Comparison of ENCODE assay signal across 15 cellular contexts in genomic region chr4:84470204-84470785, GRCh38. TPM values are rescaled to one million over a fixed set of nuclear protein-coding genes. Genes with fewer than 3 reads are reported as not detected.
A peak's percentile ranks its signal among the peaks of the same experiment; 100 is the strongest.
DNase-seq lines count a peak whose midpoint lies in the region; ATAC-seq and TF ChIP-seq lines count a peak whose summit lies in the region.
"Had no signal": no experiment of that assay in that cellular context is flagged by ENCODE, and none has a peak within 500 bp of the region (broad histone marks: within the 10 kb centered on the region; RNA-seq: fewer than 3 reads in every experiment).

No MANE protein-coding gene starts in this region.

- H3K36me3 ChIP-seq in BJ (ENCODE audit: control insufficient read depth, insufficient read depth, low read length): no peaks in the 10 kb centered on the region
- no peaks in the 10 kb centered on the region for H3K36me3 ChIP-seq in SJCRH30
- H3K36me3 ChIP-seq: vagina had no signal

- no peaks in the 10 kb centered on the region for H3K4me1 ChIP-seq in SJCRH30
- H3K4me1 ChIP-seq: vagina had no signal

- ATAC-seq in HG03469 (IDR thresholded peaks at IDR 0.05; ENCODE audit: unreplicated experiment): no peak
- ATAC-seq: left colon had no signal

- TF ChIP-seq CTCF in BJ (IDR thresholded peaks at IDR 0.05; ENCODE audit: insufficient read depth, low read depth, low read length) (peak; percentile 28; the same call in 1 of the 2 replicates), fibroblast of pulmonary artery (IDR thresholded peaks at IDR 0.05; ENCODE audit: low read length, missing control alignments) (peak; percentile 15)

- no peak for DNase-seq in BJ (ENCODE audit: low read depth)
- DNase-seq in HEK293T (ENCODE audit: extremely low spot score): peak; percentile 14
- peak; percentile 26 to 48 for DNase-seq in SJCRH30
- no peak for DNase-seq in fibroblast of pulmonary artery (ENCODE audit: low read depth)
- DNase-seq in activated gamma-delta T cell treated with Interleukin-2 at 50 U/mL for 16 hours: no peak
- DNase-seq in SK-N-DZ (ENCODE audit: low spot score): no peak
- DNase-seq in NCI-H526 (lab: John Stamatoyannopoulos, UW): no peak
- DNase-seq: activated CD4-positive, alpha-beta T cell treated with anti-CD3 and anti-CD28 coated beads, Interleukin-2, amount 10 ng/mL, durations not matched to agents 7 days and 5 days; activated effector memory CD4-positive, alpha-beta T cell treated with Interleukin-2 at 50 U/mL for 16 hours; foreskin melanocyte; left colon; SHP77 treated with DMSO at 0.1 percent for 48 hours had no signal

- no peak overlapping the region for H3K27ac ChIP-seq in SJCRH30
- H3K27ac ChIP-seq: vagina had no signal

- H3K4me3 ChIP-seq in BJ (ENCODE audit: low read depth, low read length) (no peak overlapping the region), SJCRH30 (no peak overlapping the region), fibroblast of pulmonary artery (replicated peaks; ENCODE audit: low read depth, low read length) (no peak overlapping the region)
- H3K4me3 ChIP-seq: smooth muscle cell, vagina had no signal

- POLR2A ChIA-PET in BJ (lab: Charles Lee): no interaction called here
- POLR2A ChIA-PET in HEK293T (lab: Yijun Ruan, JAX): no interaction called here

- H3K9me3 ChIP-seq in SJCRH30 (replicated peaks): no peaks in the 10 kb centered on the region
- H3K9me3 ChIP-seq: vagina had no signal

- H3K27me3 ChIP-seq in BJ (ENCODE audit: control insufficient read depth, insufficient read depth, low read length) (no peaks in the 10 kb centered on the region), SJCRH30 (no peaks in the 10 kb centered on the region)
- H3K27me3 ChIP-seq: vagina had no signal

- CTCF ChIA-PET in BJ (lab: Yijun Ruan, JAX): interaction anchor here (1.3 kb wide), 1 partner anchor 12 kb away, joined by 4 read pairs; no protein-coding TSS in a partner anchor
- CTCF ChIA-PET in HEK293T (lab: Yijun Ruan, JAX): no interaction called here

TF ChIP-seq in HEK293T, 16 proteins besides CTCF, POLR2A, EP300 and RAD21:
- no peak for TF ChIP-seq SP1 (IDR thresholded peaks at IDR 0.05)
- TF ChIP-seq ELF4 (IDR thresholded peaks at IDR 0.05): no peak
- no peak for TF ChIP-seq HDGF (IDR thresholded peaks at IDR 0.05; ENCODE audit: borderline replicate concordance)
- no peak for TF ChIP-seq L3MBTL2 (conservative IDR thresholded peaks at IDR 0.05)
- no peak for TF ChIP-seq NFRKB (IDR thresholded peaks at IDR 0.05)
- TF ChIP-seq LEF1 (IDR thresholded peaks at IDR 0.05; ENCODE audit: borderline replicate concordance): no peak
- TF ChIP-seq CTBP1 (IDR thresholded peaks at IDR 0.05; ENCODE audit: borderline replicate concordance): no peak
- TF ChIP-seq TARDBP (IDR thresholded peaks at IDR 0.05): no peak
- TF ChIP-seq FOXK2 (IDR thresholded peaks at IDR 0.05): no peak
- TF ChIP-seq SUZ12 (IDR thresholded peaks at IDR 0.05): no peak
- no peak for TF ChIP-seq PKNOX1 (IDR thresholded peaks at IDR 0.05)
- TF ChIP-seq FOXM1 (IDR thresholded peaks at IDR 0.05; ENCODE audit: borderline replicate concordance): no peak
- TF ChIP-seq FOXA1 (IDR thresholded peaks at IDR 0.05): no peak

RNA-seq across cellular contexts. Expression of gene NKX6-1, which starts 28.8 kb away (rescaled TPM):
- 0.02 TPM in 1 of 2 replicates, not detected in the other for polyA plus RNA-seq in BJ (2011; rRNA removed)
- not detected in 2 replicates for polyA minus RNA-seq in BJ (2011; rRNA and poly(A)+ RNA removed)
- total RNA-seq in SJCRH30 (2014; rRNA removed; shearing (Covaris generic)): 4.2 and 4.7 TPM in 2 replicates
- polyA plus RNA-seq in SK-N-DZ (2014; cell fraction: cytosol; rRNA removed): not detected in 2 replicates
- polyA plus RNA-seq in SK-N-DZ (2014; cell fraction: nucleus; rRNA removed): not detected in 2 replicates
- total RNA-seq: activated CD4-positive, alpha-beta T cell treated with anti-CD3 and anti-CD28 coated beads, Interleukin-2, amount 10 ng/mL, durations not matched to agents 7 days and 5 days; left colon; smooth muscle cell; vagina had no signal
- polyA plus RNA-seq: smooth muscle cell had no signal

Comparison
In these comparisons a context has a peak if more than half of its experiments do, and no peak if none do; other contexts are left out.
1. DNase-seq: peak in HEK293T (single experiment) and SJCRH30 (2 of 2); none in BJ (single experiment), fibroblast of pulmonary artery (single experiment), activated gamma-delta T cell treated with Interleukin-2 at 50 U/mL for 16 hours (single experiment), SK-N-DZ (single experiment) and NCI-H526 (0 of 2).